3 cellular contexts compared by ENCODE assay signal in the genomic region with DNA sequence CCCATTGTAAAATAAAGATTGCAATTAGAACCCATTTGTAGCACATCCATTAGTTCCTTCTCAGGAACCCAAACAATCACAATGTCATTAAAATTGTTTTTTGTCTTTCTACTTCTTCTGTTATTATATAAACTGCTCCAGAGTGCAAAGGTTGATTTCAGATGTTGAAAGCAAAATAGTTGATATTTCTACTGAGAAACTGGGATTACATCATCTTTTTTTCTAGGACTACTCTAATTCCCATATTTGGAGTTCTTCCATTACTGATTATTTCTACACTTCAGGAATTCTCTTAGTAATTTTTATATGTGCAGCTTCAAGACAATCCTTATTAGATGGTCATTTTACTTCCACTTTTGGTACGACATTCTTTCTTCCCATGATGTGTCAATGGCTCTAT. TPM values are rescaled to one million over a fixed set of nuclear protein-coding genes. Genes with fewer than 3 reads are reported as not detected.
"Had no signal": no experiment of that assay in that cellular context is flagged by ENCODE, and none has a peak within 500 bp of the region (broad histone marks: within the 10 kb centered on the region; RNA-seq: fewer than 3 reads in every experiment).

No MANE protein-coding gene starts in this region.

RNA-seq across cellular contexts. Expression of a gene that starts 5.3 kb away (rescaled TPM):
- total RNA-seq: LHCN-M2, MCF 10A, NCI-H460 had no signal

RNA-seq across cellular contexts. Expression of a gene that starts 52.9 kb away (rescaled TPM):
- total RNA-seq: LHCN-M2, NCI-H460 had no signal
